Comparison of ENCODE assay signal across 1 cellular context in genomic region chr14:92652413-92653151, GRCh38.
TF ChIP-seq lines count a peak whose summit lies in the region.

No MANE protein-coding gene starts in this region.

TF ChIP-seq in GM12878, 131 proteins besides CTCF, POLR2A, EP300 and RAD21 (continued from another document):
- TF ChIP-seq ZNF687 (IDR thresholded peaks at IDR 0.05) (peak; percentile 44; the same call in 1 of the 2 replicates), BRCA1 (IDR thresholded peaks at IDR 0.05; ENCODE audit: low read depth, low read length) (0 out of 2 replicates have a peak, but pooled peaks have one; percentile 4), MYC (IDR thresholded peaks at IDR 0.05; ENCODE audit: insufficient read depth, insufficient read length, insufficient replicate concordance, low read length, severe bottlenecking) (no peak), ESRRA (IDR thresholded peaks at IDR 0.05; ENCODE audit: low read length) (no peak), BACH1 (IDR thresholded peaks at IDR 0.05; ENCODE audit: borderline replicate concordance) (no peak), GATAD2B (conservative IDR thresholded peaks at IDR 0.05; ENCODE audit: low read depth) (0 out of 2 replicates have a peak, but pooled peaks have one; percentile 34), CREB1 (IDR thresholded peaks at IDR 0.05; ENCODE audit: low read depth) (no peak), RELB (IDR thresholded peaks at IDR 0.05; ENCODE audit: low read depth) (no peak), ZBED1 (IDR thresholded peaks at IDR 0.05; ENCODE audit: borderline replicate concordance) (no peak), ZNF24 (IDR thresholded peaks at IDR 0.05) (no peak), EGR1 (IDR thresholded peaks at IDR 0.05; ENCODE audit: borderline replicate concordance in 1 of 2, low read depth in 2 of 2, low read length in 2 of 2) (0 out of 3 replicates have a peak, but pooled peaks of 1 of the 2 experiments have one; percentile 7), RB1 (IDR thresholded peaks at IDR 0.05; ENCODE audit: borderline replicate concordance) (no peak), MLLT1 (IDR thresholded peaks at IDR 0.05) (0 out of 2 replicates have a peak, but pooled peaks have one; percentile 19), USF2 (IDR thresholded peaks at IDR 0.05; ENCODE audit: borderline replicate concordance, low read depth, low read length) (no peak), LARP7 (IDR thresholded peaks at IDR 0.05) (no peak; the same call in 1 of the 2 replicates)
